ENCODE assay signal across 22 cellular contexts in the genomic region with DNA sequence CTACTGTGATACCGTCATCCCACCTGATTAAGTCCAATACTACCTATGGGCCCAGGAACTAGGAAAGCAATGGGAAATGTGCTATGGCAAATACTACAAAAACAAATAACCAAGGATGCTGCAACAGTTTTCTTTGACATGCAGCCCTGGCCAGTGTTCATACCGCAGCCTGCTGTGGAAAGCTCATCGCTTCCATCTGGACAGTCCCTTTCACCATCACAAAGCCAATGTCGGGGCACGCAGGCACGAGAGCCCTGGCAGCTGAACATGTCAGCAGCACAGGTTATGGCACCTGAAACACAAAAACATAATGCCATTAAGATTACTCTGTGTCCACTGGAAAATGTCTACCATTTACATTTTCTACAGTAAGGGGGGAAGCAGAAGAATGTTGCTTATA.
DNase-seq lines count a peak whose midpoint lies in the region; ATAC-seq and TF ChIP-seq lines count a peak whose summit lies in the region.
"Had no signal": no experiment of that assay in that cellular context is flagged by ENCODE, and none has a peak within 500 bp of the region (broad histone marks: within the 10 kb centered on the region; RNA-seq: fewer than 3 reads in every experiment).

No MANE protein-coding gene starts in this region.

- H3K4me3 ChIP-seq in right atrium auricular region = no peak overlapping the region
- H3K4me3 ChIP-seq in lower lobe of right lung = no peak overlapping the region
- H3K4me3 ChIP-seq in spleen = no peak overlapping the region
- H3K4me3 ChIP-seq: A549; BLaER1 treated with 17β-estradiol and CSF1 and Interleukin-3, amounts not matched to agents 10 nM and 100 nM; GM12878 had no signal

- intact Hi-C loops in Right ventricle myocardium inferior (cut with DNase I) = no loop called here
- intact Hi-C loops in lower lobe of right lung (cut with DNase I) = no loop called here
- intact Hi-C loops in spleen (cut with DNase I; ENCODE audit: low total_unique reads) = no loop called here

- ATAC-seq in Right ventricle myocardium inferior (no peak), lower lobe of right lung (no peak), GM21825 (IDR thresholded peaks at IDR 0.05; ENCODE audit: unreplicated experiment) (no peak)
- ATAC-seq: A549; CD8-positive, alpha-beta T cell; GM12878 had no signal

- no peak for TF ChIP-seq CTCF in right atrium auricular region (IDR thresholded peaks at IDR 0.05)
- no peak for TF ChIP-seq CTCF in lower lobe of right lung (IDR thresholded peaks at IDR 0.05)
- TF ChIP-seq CTCF in spleen (IDR thresholded peaks at IDR 0.05 in 8 of 11, conservative IDR thresholded peaks at IDR 0.05 in 3 of 11) = no peak

- H3K36me3 ChIP-seq in right atrium auricular region (no peaks in the 10 kb centered on the region), lower lobe of right lung (no peaks in the 10 kb centered on the region), spleen (no peaks in the 10 kb centered on the region)
- H3K36me3 ChIP-seq: BLaER1 treated with 17β-estradiol and CSF1 and Interleukin-3, amounts not matched to agents 10 nM and 100 nM had no signal

- peak; percentile 27 for DNase-seq in Right ventricle myocardium inferior (ENCODE audit: missing footprints)
- DNase-seq in right atrium auricular region (ENCODE audit: low spot score) = no peak
- peak; percentile 24 for DNase-seq in lower lobe of right lung
- peak; percentile 56 for DNase-seq in spleen
- DNase-seq in caudate nucleus (lab: John Stamatoyannopoulos, UW) = no peak
- DNase-seq: AML-193; Caco-2; Calu3; CD4-positive, alpha-beta T cell; CD8-positive, alpha-beta T cell; DMS153; DMS53; DMS79; DND-41; EL; GDM1 had no signal

- no peak for TF ChIP-seq POLR2A in spleen (IDR thresholded peaks at IDR 0.05)

- H3K27me3 ChIP-seq in right atrium auricular region = no peaks in the 10 kb centered on the region
- no peaks in the 10 kb centered on the region for H3K27me3 ChIP-seq in lower lobe of right lung (ENCODE audit: low read depth)
- H3K27me3 ChIP-seq in spleen (replicated peaks in 1 of 7) = no peaks in the 10 kb centered on the region
- H3K27me3 ChIP-seq: BLaER1 treated with 17β-estradiol and CSF1 and Interleukin-3, amounts not matched to agents 10 nM and 100 nM had no signal

- WGBS in spleen, 5 donors = 87 to 96% (median 93%) methylated on average over 6 of the region's 6 CpGs

- no peak overlapping the region for H3K27ac ChIP-seq in right atrium auricular region
- no peak overlapping the region for H3K27ac ChIP-seq in lower lobe of right lung
- no peak overlapping the region for H3K27ac ChIP-seq in spleen
- H3K27ac ChIP-seq in caudate nucleus (ENCODE audit: low read depth, low read length) = no peak overlapping the region
- H3K27ac ChIP-seq: 22Rv1; A549; BLaER1 treated with 17β-estradiol and CSF1 and Interleukin-3, amounts not matched to agents 10 nM and 100 nM; C4-2B had no signal

- H3K9me3 ChIP-seq in right atrium auricular region (no peaks in the 10 kb centered on the region), lower lobe of right lung (no peaks in the 10 kb centered on the region), spleen (peaks cover 0 to 2% (median 0%) of the 10 kb centered on the region in 8 donors)
- H3K9me3 ChIP-seq: A549; BLaER1 treated with 17β-estradiol and CSF1 and Interleukin-3, amounts not matched to agents 10 nM and 100 nM; Caco-2 had no signal

- H3K4me1 ChIP-seq in right atrium auricular region (no peaks in the 10 kb centered on the region), lower lobe of right lung (no peaks in the 10 kb centered on the region), spleen (no peaks in the 10 kb centered on the region)
- H3K4me1 ChIP-seq: BLaER1 treated with 17β-estradiol and CSF1 and Interleukin-3, amounts not matched to agents 10 nM and 100 nM; Caco-2 had no signal

Comparison
In these comparisons a context has a peak if more than half of its experiments do, and no peak if none do; other contexts are left out.
1. DNase-seq: peak in Right ventricle myocardium inferior (single experiment), lower lobe of right lung (single experiment) and spleen (single experiment); none in right atrium auricular region (single experiment) and caudate nucleus (0 of 61).